Comparison of ENCODE assay signal across 8 cellular contexts in the genomic region with DNA sequence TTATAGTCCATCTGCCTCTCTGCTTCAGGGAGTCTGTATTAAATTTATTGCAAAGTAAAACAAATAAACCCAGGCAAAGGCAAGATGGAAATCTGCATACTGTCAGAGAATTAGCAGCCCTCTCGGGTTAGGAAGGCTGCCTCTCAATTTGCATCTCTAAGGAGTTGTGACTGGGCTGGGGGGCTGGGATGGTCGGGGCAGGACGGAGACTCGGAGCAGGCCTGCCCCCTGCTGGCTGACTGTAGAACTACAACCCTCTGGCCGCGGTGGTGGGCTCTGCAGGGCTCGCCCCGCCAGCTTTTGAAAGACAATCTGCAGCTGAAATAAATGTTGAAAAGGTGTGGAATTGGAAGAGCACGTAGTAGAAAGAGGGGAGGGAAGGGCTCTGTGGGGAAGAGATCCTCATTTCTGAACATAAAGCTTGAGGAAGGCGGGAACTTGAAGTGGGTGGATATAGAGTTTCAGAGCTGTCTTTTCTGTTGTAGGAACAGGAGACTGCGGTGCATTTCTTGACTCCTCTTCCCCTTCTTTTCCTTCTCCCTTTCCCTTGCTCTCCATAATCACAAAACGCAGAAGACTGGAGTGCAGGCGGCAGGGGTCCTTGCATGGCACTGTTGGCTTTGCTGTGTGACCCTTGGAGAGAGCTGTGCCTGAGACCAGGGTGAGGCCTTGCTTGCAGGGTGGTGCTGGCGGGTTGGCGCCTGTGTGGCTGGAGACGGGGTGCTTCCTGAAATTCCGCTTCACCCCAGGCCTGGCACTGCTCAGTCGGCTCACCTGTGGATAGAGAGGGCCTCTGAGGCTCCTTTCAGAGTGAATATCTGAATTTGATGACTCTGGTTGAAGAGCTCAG. TPM values are rescaled to one million over a fixed set of nuclear protein-coding genes. Genes with fewer than 3 reads are reported as not detected.
DNase-seq lines count a peak whose midpoint lies in the region; ATAC-seq and TF ChIP-seq lines count a peak whose summit lies in the region.

No MANE protein-coding gene starts in this region.

- peaks cover 62% of the 10 kb centered on the region for H3K27me3 Mint-ChIP-seq in CD4-positive, alpha-beta T cell
- peaks cover 5% of the 10 kb centered on the region for H3K27me3 Mint-ChIP-seq in mesothelial cell of epicardium (ENCODE audit: low read depth)

- peaks cover 19% of the 10 kb centered on the region for H3K27me3 ChIP-seq in CD4-positive, alpha-beta T cell (ENCODE audit: control insufficient read depth, insufficient read depth, low read length)

- peak; percentile 29 to 69 (median 46) for DNase-seq in CD4-positive, alpha-beta T cell
- DNase-seq in GM20000 (ENCODE audit: low spot score) (peak; percentile 64), LNCaP clone FGC (ENCODE audit: low read depth) (no peak), mesothelial cell of epicardium (ENCODE audit: low spot score in 2 of 2, unreplicated experiment in 2 of 2) (peak; percentile 50 to 85), NCI-H748 (lab: John Stamatoyannopoulos, UW; ENCODE audit: unreplicated experiment) (no peak)
- peak; percentile 70 for DNase-seq in activated CD4-positive, alpha-beta T cell treated with anti-CD3 and anti-CD28 coated beads for 48 hours
- peak; percentile 52 for DNase-seq in effector CD4-positive, alpha-beta T cell
- DNase-seq in stimulated activated naive CD4-positive, alpha-beta T cell (lab: John Stamatoyannopoulos, UW): peak; percentile 16 to 64 (median 46)

- H3K4me1 Mint-ChIP-seq in CD4-positive, alpha-beta T cell (ENCODE audit: low read depth): peaks cover 6% of the 10 kb centered on the region
- H3K4me1 Mint-ChIP-seq in mesothelial cell of epicardium: peaks cover 60% of the 10 kb centered on the region

- no peak overlapping the region for H3K4me3 ChIP-seq in LNCaP clone FGC (ENCODE audit: low read depth, low read length)

- intact Hi-C loops in CD4-positive, alpha-beta T cell (cut with DNase I, micrococcal nuclease): loop anchor here (1.0 to 5.0 kb wide), 2 partner anchors 180 to 225 kb away; a partner anchor contains a TSS

- TF ChIP-seq CTCF in CD4-positive, alpha-beta T cell (IDR thresholded peaks at IDR 0.05): peak; percentile 99
- TF ChIP-seq CTCF in GM20000 (IDR thresholded peaks at IDR 0.05; ENCODE audit: extremely low read depth, missing control alignments) (peak; percentile 60), LNCaP clone FGC (IDR thresholded peaks at IDR 0.05; ENCODE audit: control insufficient read depth, extremely low read depth, insufficient read depth) (peak; percentile 84), mesothelial cell of epicardium (IDR thresholded peaks at IDR 0.05; ENCODE audit: unreplicated experiment) (peak; percentile 97)

- CTCF ChIA-PET in CD4-positive, alpha-beta T cell (lab: Charles Lee): interaction anchor here (0.6 to 1.8 kb wide), 13 partner anchors 17 to 379 kb away, joined by 3 to 12 read pairs (median 3); a partner anchor contains a TSS

- no peak overlapping the region for H3K4me3 Mint-ChIP-seq in CD4-positive, alpha-beta T cell
- no peak overlapping the region for H3K4me3 Mint-ChIP-seq in mesothelial cell of epicardium

- no peaks in the 10 kb centered on the region for H3K9me3 ChIP-seq in CD4-positive, alpha-beta T cell (ENCODE audit: control insufficient read depth, low read length)

- ATAC-seq in CD4-positive, alpha-beta T cell (ENCODE audit: poor library complexity): peak; percentile 90

- no peaks in the 10 kb centered on the region for H3K9me3 Mint-ChIP-seq in CD4-positive, alpha-beta T cell
- no peaks in the 10 kb centered on the region for H3K9me3 Mint-ChIP-seq in mesothelial cell of epicardium

- H3K36me3 Mint-ChIP-seq in CD4-positive, alpha-beta T cell (ENCODE audit: low read depth): no peaks in the 10 kb centered on the region
- no peaks in the 10 kb centered on the region for H3K36me3 Mint-ChIP-seq in mesothelial cell of epicardium

- H3K27ac Mint-ChIP-seq in CD4-positive, alpha-beta T cell: no peak overlapping the region
- H3K27ac Mint-ChIP-seq in mesothelial cell of epicardium: no peak overlapping the region

- no peak overlapping the region for H3K27ac ChIP-seq in CD4-positive, alpha-beta T cell (ENCODE audit: low read depth, low read length)

- POLR2A ChIA-PET in CD4-positive, alpha-beta T cell (lab: Charles Lee): interaction anchor here (0.7 to 1.2 kb wide), 2 partner anchors 51 to 389 kb away, joined by 3 to 4 read pairs; no protein-coding TSS in a partner anchor

RNA-seq across cellular contexts. Expression of a gene that starts 22.6 kb away (rescaled TPM):
- total RNA-seq in CD4-positive, alpha-beta T cell: not detected
- 20.4 to 23.1 TPM (median 22.2 TPM) in 3 replicates for total RNA-seq in mesothelial cell of epicardium

RNA-seq across cellular contexts. Expression of a gene that starts 30.5 kb away (rescaled TPM):
- total RNA-seq in CD4-positive, alpha-beta T cell: 1 to 10 TPM; 3.9 to 4.4 TPM
- total RNA-seq in mesothelial cell of epicardium: 23.1 to 23.9 TPM (median 23.7 TPM) in 3 replicates

Comparison
In these comparisons a context has a peak if more than half of its experiments do, and no peak if none do; other contexts are left out.
1. DNase-seq: peak in CD4-positive, alpha-beta T cell (10 of 10), GM20000 (single experiment), activated CD4-positive, alpha-beta T cell treated with anti-CD3 and anti-CD28 coated beads for 48 hours (single experiment), effector CD4-positive, alpha-beta T cell (single experiment), mesothelial cell of epicardium (2 of 2) and stimulated activated naive CD4-positive, alpha-beta T cell (6 of 6); none in LNCaP clone FGC (single experiment) and NCI-H748 (single experiment).
2. RNA of a gene that starts 22.6 kb away (total RNA-seq): 20.4 to 23.1 TPM in mesothelial cell of epicardium; not detected in CD4-positive, alpha-beta T cell; every median in the first group is over 10 times any median in the second.
3. Peak in every context shown above with its lines, with median percentiles within 50 percentile points of each other: CTCF ChIP-seq.